In genomic region chr7:112939589-112940313, GRCh38 we compare ENCODE assay signal across 1 cellular context.
TF ChIP-seq lines count a peak whose summit lies in the region.

No MANE protein-coding gene starts in this region.

TF ChIP-seq in K562, 482 proteins besides CTCF, POLR2A, EP300 and RAD21 (continued from another document and continues in another):
- TF ChIP-seq CUX1 (CRISPR knock-in tag; IDR thresholded peaks at IDR 0.05) (no peak), NFE2 (IDR thresholded peaks at IDR 0.05; ENCODE audit: low read depth) (peak; percentile 1; the same call in 1 of the 2 replicates), ELF4 (CRISPR knock-in tag; IDR thresholded peaks at IDR 0.05) (peak; percentile 72; the same call in 1 of the 2 replicates), RFX5 (IDR thresholded peaks at IDR 0.05; ENCODE audit: low read depth, low read length) (no peak), ZNF277 (CRISPR knock-in tag; IDR thresholded peaks at IDR 0.05; ENCODE audit: borderline replicate concordance) (no peak), TBL1XR1 (IDR thresholded peaks at IDR 0.05; ENCODE audit: low read length in 2 of 2) (peak; percentile 11 to 29; a peak in 1 of 4 replicates), BHLHE40 (IDR thresholded peaks at IDR 0.05; ENCODE audit: low read length) (no peak), NR1H2 (CRISPR knock-in tag; IDR thresholded peaks at IDR 0.05) (no peak), ZNF395 (CRISPR knock-in tag; IDR thresholded peaks at IDR 0.05) (no peak), ZNF77 (CRISPR knock-in tag; IDR thresholded peaks at IDR 0.05) (no peak), MTA3 (IDR thresholded peaks at IDR 0.05; ENCODE audit: borderline replicate concordance) (peak; percentile 30; the same call in 1 of the 2 replicates), FOXA3 (CRISPR knock-in tag; conservative IDR thresholded peaks at IDR 0.05 in 1 of 2, IDR thresholded peaks at IDR 0.05 in 1 of 2) (0 out of 4 replicates have a peak, but pooled peaks have one; percentile 16 to 35), ZNF436 (CRISPR knock-in tag; IDR thresholded peaks at IDR 0.05) (0 out of 2 replicates have a peak, but pooled peaks have one; percentile 28), ZNF318 (IDR thresholded peaks at IDR 0.05; ENCODE audit: borderline replicate concordance in 1 of 2, low read depth in 1 of 2) (no peak), UBTF (IDR thresholded peaks at IDR 0.05; ENCODE audit: borderline replicate concordance in 1 of 2, low read depth in 2 of 2, low read length in 2 of 2) (peak in 1 of 2 experiments; percentile 67; a peak in 2 of 4 replicates), TARDBP (IDR thresholded peaks at IDR 0.05) (no peak; the same call in 1 of the 2 replicates), NEUROD1 (IDR thresholded peaks at IDR 0.05; ENCODE audit: borderline replicate concordance, low read depth, low read length, partially characterized antibody) (peak; percentile 69), ZNF766 (CRISPR knock-in tag; conservative IDR thresholded peaks at IDR 0.05) (no peak), U2AF2 (optimal IDR thresholded peaks at IDR 0.05; ENCODE audit: low read depth, low read length) (no peak), RCOR1 (IDR thresholded peaks at IDR 0.05; ENCODE audit: borderline replicate concordance in 1 of 2, low read depth in 2 of 2, low read length in 2 of 2) (peak in 1 of 2 experiments; percentile 82; a peak in 2 of 4 replicates), HNRNPH1 (optimal IDR thresholded peaks at IDR 0.05; ENCODE audit: low read depth, low read length) (no peak), ZBTB12 (CRISPR knock-in tag; IDR thresholded peaks at IDR 0.05) (peak; percentile 87), SRF (CRISPR knock-in tag; IDR thresholded peaks at IDR 0.05) (peak; percentile 20 to 79; a peak in 3 of 4 replicates), BDP1 (IDR thresholded peaks at IDR 0.05; ENCODE audit: insufficient read depth, insufficient read length) (no peak), ZNF133 (CRISPR knock-in tag; IDR thresholded peaks at IDR 0.05) (0 out of 2 replicates have a peak, but pooled peaks have one; percentile 24), MAX (CRISPR knock-in tag; IDR thresholded peaks at IDR 0.05) (peak; percentile 42; the same call in 1 of the 2 replicates), SAFB (IDR thresholded peaks at IDR 0.05; ENCODE audit: borderline replicate concordance, low read depth, low read length) (no peak), NCOA4 (IDR thresholded peaks at IDR 0.05; ENCODE audit: partially characterized antibody) (no peak), ZNF121 (CRISPR knock-in tag; conservative IDR thresholded peaks at IDR 0.05) (no peak), HES1 (IDR thresholded peaks at IDR 0.05; ENCODE audit: low read depth) (no peak), SRSF9 (IDR thresholded peaks at IDR 0.05; ENCODE audit: borderline replicate concordance, low read depth, low read length) (no peak), SMARCA5 (IDR thresholded peaks at IDR 0.05) (no peak; the same call in 1 of the 2 replicates), PTRF (tag; IDR thresholded peaks at IDR 0.05) (no peak), ZNF785 (CRISPR knock-in tag; IDR thresholded peaks at IDR 0.05) (no peak), LARP7 (IDR thresholded peaks at IDR 0.05) (no peak), FOXO4 (CRISPR knock-in tag; IDR thresholded peaks at IDR 0.05) (0 out of 2 replicates have a peak, but pooled peaks have one; percentile 54), ZNF778 (CRISPR knock-in tag; IDR thresholded peaks at IDR 0.05) (no peak)
